24 cellular contexts compared by ENCODE assay signal in genomic region chr1:230965535-230965934, GRCh38. TPM values are rescaled to one million over a fixed set of nuclear protein-coding genes. Genes with fewer than 3 reads are reported as not detected.
DNase-seq lines count a peak whose midpoint lies in the region; ATAC-seq and TF ChIP-seq lines count a peak whose summit lies in the region.
"Had no signal": no experiment of that assay in that cellular context is flagged by ENCODE, and none has a peak within 500 bp of the region (broad histone marks: within the 10 kb centered on the region; RNA-seq: fewer than 3 reads in every experiment).

No MANE protein-coding gene starts in this region.

- H3K36me3 Mint-ChIP-seq in natural killer cell = no peaks in the 10 kb centered on the region
- no peaks in the 10 kb centered on the region for H3K36me3 Mint-ChIP-seq in natural killer cell treated with Interleukin-12 subunit alpha and Interleukin-12 subunit beta and Interleukin-15 and Interleukin-18, amount 100 ng/mL, for 72 hours
- H3K36me3 Mint-ChIP-seq in stimulated activated effector memory CD8-positive, alpha-beta T cell treated with anti-CD3 and anti-CD28 coated beads, Interleukin-12 subunit alpha, Interleukin-12 subunit beta, amount 100 ng/mL, for 72 hours = peaks cover 5% of the 10 kb centered on the region

- no peak overlapping the region for H3K4me3 ChIP-seq in right lobe of liver
- H3K4me3 ChIP-seq: A549; BLaER1 treated with 17β-estradiol and CSF1 and Interleukin-3, amounts not matched to agents 10 nM and 100 nM; GM12878 had no signal

- DNase-seq in natural killer cell = no peak
- DNase-seq in natural killer cell treated with Interleukin-12 subunit alpha and Interleukin-12 subunit beta and Interleukin-15 and Interleukin-18, amount 100 ng/mL, for 72 hours (ENCODE audit: low spot score) = no peak
- DNase-seq in left lobe of liver (ENCODE audit: low spot score) = no peak
- no peak for DNase-seq in right lobe of liver
- DNase-seq in stimulated activated effector memory CD8-positive, alpha-beta T cell treated with anti-CD3 and anti-CD28 coated beads, Interleukin-12 subunit alpha, Interleukin-12 subunit beta, amount 100 ng/mL, for 72 hours (ENCODE audit: low spot score in 2 of 2) = no peak
- no peak for DNase-seq in NAMALWA (ENCODE audit: low spot score)
- DNase-seq: AML-193; CD4-positive, alpha-beta T cell; CD8-positive, alpha-beta T cell; DMS 273 treated with DMSO at 0.1 percent for 48 hours; DMS153; DMS53; DMS79; DND-41; EL; GDM1 had no signal

- no peaks in the 10 kb centered on the region for H3K9me3 ChIP-seq in right lobe of liver
- H3K9me3 ChIP-seq: A549 had no signal

- peak overlapping the region; percentile 3 to 14 for H3K27ac Mint-ChIP-seq in natural killer cell
- no peak overlapping the region for H3K27ac Mint-ChIP-seq in natural killer cell treated with Interleukin-12 subunit alpha and Interleukin-12 subunit beta and Interleukin-15 and Interleukin-18, amount 100 ng/mL, for 72 hours
- H3K27ac Mint-ChIP-seq in stimulated activated effector memory CD8-positive, alpha-beta T cell treated with anti-CD3 and anti-CD28 coated beads, Interleukin-12 subunit alpha, Interleukin-12 subunit beta, amount 100 ng/mL, for 72 hours = peak overlapping the region; percentile 8
- H3K27ac Mint-ChIP-seq: B cell; CD4-positive, alpha-beta T cell had no signal

- no peaks in the 10 kb centered on the region for H3K27me3 ChIP-seq in right lobe of liver
- H3K27me3 ChIP-seq: BLaER1 treated with 17β-estradiol and CSF1 and Interleukin-3, amounts not matched to agents 10 nM and 100 nM had no signal

- H3K9me3 Mint-ChIP-seq in natural killer cell = no peaks in the 10 kb centered on the region
- H3K9me3 Mint-ChIP-seq in natural killer cell treated with Interleukin-12 subunit alpha and Interleukin-12 subunit beta and Interleukin-15 and Interleukin-18, amount 100 ng/mL, for 72 hours = no peaks in the 10 kb centered on the region
- H3K9me3 Mint-ChIP-seq in stimulated activated effector memory CD8-positive, alpha-beta T cell treated with anti-CD3 and anti-CD28 coated beads, Interleukin-12 subunit alpha, Interleukin-12 subunit beta, amount 100 ng/mL, for 72 hours = no peaks in the 10 kb centered on the region
- H3K9me3 Mint-ChIP-seq: CD4-positive, alpha-beta T cell; CD8-positive, alpha-beta T cell had no signal

- no peak overlapping the region for H3K4me3 Mint-ChIP-seq in natural killer cell
- no peak overlapping the region for H3K4me3 Mint-ChIP-seq in natural killer cell treated with Interleukin-12 subunit alpha and Interleukin-12 subunit beta and Interleukin-15 and Interleukin-18, amount 100 ng/mL, for 72 hours
- H3K4me3 Mint-ChIP-seq in stimulated activated effector memory CD8-positive, alpha-beta T cell treated with anti-CD3 and anti-CD28 coated beads, Interleukin-12 subunit alpha, Interleukin-12 subunit beta, amount 100 ng/mL, for 72 hours = no peak overlapping the region
- H3K4me3 Mint-ChIP-seq: B cell; CD4-positive, alpha-beta T cell; CD8-positive, alpha-beta T cell had no signal

- no peak for TF ChIP-seq CTCF in natural killer cell (IDR thresholded peaks at IDR 0.05)
- no peak for TF ChIP-seq CTCF in right lobe of liver (IDR thresholded peaks at IDR 0.05)

- H3K4me1 Mint-ChIP-seq in natural killer cell = peaks cover 57 to 65% of the 10 kb centered on the region in 2 donors
- H3K4me1 Mint-ChIP-seq in natural killer cell treated with Interleukin-12 subunit alpha and Interleukin-12 subunit beta and Interleukin-15 and Interleukin-18, amount 100 ng/mL, for 72 hours (ENCODE audit: low read depth in 2 of 2) = peaks cover 36 to 41% of the 10 kb centered on the region in 2 donors
- peaks cover 44% of the 10 kb centered on the region for H3K4me1 Mint-ChIP-seq in stimulated activated effector memory CD8-positive, alpha-beta T cell treated with anti-CD3 and anti-CD28 coated beads, Interleukin-12 subunit alpha, Interleukin-12 subunit beta, amount 100 ng/mL, for 72 hours

- H3K27me3 Mint-ChIP-seq in natural killer cell (ENCODE audit: low read depth in 2 of 2) = no peaks in the 10 kb centered on the region
- no peaks in the 10 kb centered on the region for H3K27me3 Mint-ChIP-seq in natural killer cell treated with Interleukin-12 subunit alpha and Interleukin-12 subunit beta and Interleukin-15 and Interleukin-18, amount 100 ng/mL, for 72 hours
- H3K27me3 Mint-ChIP-seq: B cell; CD4-positive, alpha-beta T cell had no signal

- H3K4me1 ChIP-seq in right lobe of liver = peaks cover 0 to 6% (median 1%) of the 10 kb centered on the region in 4 donors
- H3K4me1 ChIP-seq: A549 had no signal

- ATAC-seq in natural killer cell (no peak), left lobe of liver (peak; percentile 70), right lobe of liver (peak; percentile 45 to 68 (median 50)), HG02678 (IDR thresholded peaks at IDR 0.05; ENCODE audit: unreplicated experiment) (no peak), GM21390 (IDR thresholded peaks at IDR 0.05; ENCODE audit: unreplicated experiment) (no peak)
- ATAC-seq in natural killer cell treated with Interleukin-12 subunit alpha and Interleukin-12 subunit beta and Interleukin-15 and Interleukin-18, amount 100 ng/mL, for 72 hours = no peak
- no peak for ATAC-seq in stimulated activated effector memory CD8-positive, alpha-beta T cell treated with anti-CD3 and anti-CD28 coated beads, Interleukin-12 subunit alpha, Interleukin-12 subunit beta, amount 100 ng/mL, for 72 hours
- ATAC-seq: A549; CD8-positive, alpha-beta T cell; GM12878 had no signal

- intact Hi-C loops in natural killer cell (cut with micrococcal nuclease) (no loop called here), right lobe of liver (cut with DNase I) (no loop called here)

- 68% methylated on average over 4 of the region's 5 CpGs for WGBS in right lobe of liver (ENCODE audit: insufficient coverage, low coverage, low lambda C conversion rate, missing lambda C conversion rate)

- no peak for TF ChIP-seq POLR2A in right lobe of liver (IDR thresholded peaks at IDR 0.05)

- no peaks in the 10 kb centered on the region for H3K36me3 ChIP-seq in right lobe of liver

- no peak overlapping the region for H3K27ac ChIP-seq in right lobe of liver
- H3K27ac ChIP-seq: 22Rv1; A549; BLaER1 treated with 17β-estradiol and CSF1 and Interleukin-3, amounts not matched to agents 10 nM and 100 nM; C4-2B had no signal

RNA-seq across cellular contexts. Expression of gene TTC13, which starts 13.1 kb away (rescaled TPM):
- total RNA-seq in natural killer cell = 10 to 100 TPM; 72.4 to 90.1 (median 80.4) TPM
- total RNA-seq in natural killer cell treated with Interleukin-12 subunit alpha and Interleukin-12 subunit beta and Interleukin-15 and Interleukin-18, amount 100 ng/mL, for 72 hours = 10 to 100 TPM; 29.9 to 41.6 TPM
- 7.5 TPM for total RNA-seq in left lobe of liver
- total RNA-seq in right lobe of liver = 10 to 100 TPM in 1 of 6 experiments, 1 to 10 TPM in 5; 5.3 to 10.7 (median 6.2) TPM

RNA-seq across cellular contexts. Expression of gene ARV1, which starts 13.4 kb away (rescaled TPM):
- total RNA-seq in natural killer cell (1 to 10 TPM; 7.2 to 7.6 (median 7.3) TPM), left lobe of liver (10.6 TPM), right lobe of liver (10 to 100 TPM in 5 of 6 experiments, 1 to 10 TPM in 1; 9.2 to 18.7 (median 13.4) TPM)
- total RNA-seq in natural killer cell treated with Interleukin-12 subunit alpha and Interleukin-12 subunit beta and Interleukin-15 and Interleukin-18, amount 100 ng/mL, for 72 hours = 10 to 100 TPM; 12.2 to 15.6 TPM

Comparison
In these comparisons a context has a peak if more than half of its experiments do, and no peak if none do; other contexts are left out.
1. H3K27ac Mint-ChIP-seq: peak in natural killer cell (2 of 2) and stimulated activated effector memory CD8-positive, alpha-beta T cell treated with anti-CD3 and anti-CD28 coated beads, Interleukin-12 subunit alpha, Interleukin-12 subunit beta, amount 100 ng/mL, for 72 hours (single experiment); none in natural killer cell treated with Interleukin-12 subunit alpha and Interleukin-12 subunit beta and Interleukin-15 and Interleukin-18, amount 100 ng/mL, for 72 hours (0 of 2).
2. ATAC-seq: peak in left lobe of liver (single experiment) and right lobe of liver (4 of 4); none in natural killer cell (0 of 3), natural killer cell treated with Interleukin-12 subunit alpha and Interleukin-12 subunit beta and Interleukin-15 and Interleukin-18, amount 100 ng/mL, for 72 hours (0 of 2), stimulated activated effector memory CD8-positive, alpha-beta T cell treated with anti-CD3 and anti-CD28 coated beads, Interleukin-12 subunit alpha, Interleukin-12 subunit beta, amount 100 ng/mL, for 72 hours (single experiment), HG02678 (single experiment) and GM21390 (single experiment).